In the genomic region with DNA sequence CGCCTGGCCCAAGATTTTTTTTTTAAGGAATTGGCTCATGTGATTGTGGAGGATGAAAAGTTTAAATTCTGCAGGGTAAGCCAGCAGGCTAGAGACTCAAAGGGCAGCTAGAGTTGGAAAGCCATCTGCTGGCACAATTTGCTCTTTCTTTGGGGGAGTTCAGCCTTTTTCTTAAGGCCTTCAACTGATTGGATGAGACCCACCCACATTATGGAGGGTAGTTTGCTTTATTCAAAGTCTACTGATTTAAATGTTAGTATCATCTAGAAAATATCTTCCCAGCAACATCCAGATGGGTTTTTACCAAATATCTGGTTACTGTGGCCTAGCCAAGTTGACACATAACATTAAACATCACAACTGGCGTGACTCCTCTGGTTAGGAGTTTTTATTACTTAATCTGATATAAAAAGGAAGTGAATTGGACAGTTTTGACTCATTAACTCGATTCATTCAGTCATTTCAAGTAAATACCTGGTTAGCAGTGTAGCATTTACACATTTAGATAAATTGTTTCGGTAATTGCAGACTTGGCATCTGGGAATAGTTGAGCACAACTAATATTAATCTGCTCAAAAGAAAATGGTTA, we compare ENCODE assay signal across 25 cellular contexts. TPM values are rescaled to one million over a fixed set of nuclear protein-coding genes. Genes with fewer than 3 reads are reported as not detected.
A peak's percentile ranks its signal among the peaks of the same experiment; 100 is the strongest.
DNase-seq lines count a peak whose midpoint lies in the region; ATAC-seq, FAIRE-seq and TF ChIP-seq lines count a peak whose summit lies in the region.
"Had no signal": no experiment of that assay in that cellular context is flagged by ENCODE, and none has a peak within 500 bp of the region (broad histone marks: within the 10 kb centered on the region; RNA-seq: fewer than 3 reads in every experiment).

No MANE protein-coding gene starts in this region.

- CTCF ChIA-PET in mammary epithelial cell (lab: Charles Lee; ENCODE audit: low non-redundant PET) = no interaction called here
- CTCF ChIA-PET in GM12878 (lab: Yijun Ruan, JAX) = no interaction called here

- peaks cover 7% of the 10 kb centered on the region for H3K36me3 Mint-ChIP-seq in stimulated activated effector memory CD8-positive, alpha-beta T cell treated with anti-CD3 and anti-CD28 coated beads, Interleukin-12 subunit alpha, Interleukin-12 subunit beta, amount 100 ng/mL, for 72 hours

- H3K9ac ChIP-seq in mammary epithelial cell (ENCODE audit: insufficient read depth, low read length) (no peak overlapping the region), GM12878 (ENCODE audit: control insufficient read depth, insufficient read depth, low read length) (no peak overlapping the region)

- H3K9me3 Mint-ChIP-seq in stimulated activated effector memory CD8-positive, alpha-beta T cell treated with anti-CD3 and anti-CD28 coated beads, Interleukin-12 subunit alpha, Interleukin-12 subunit beta, amount 100 ng/mL, for 72 hours = no peaks in the 10 kb centered on the region
- H3K9me3 Mint-ChIP-seq: CD8-positive, alpha-beta memory T cell had no signal

- BruUV-seq in mammary epithelial cell (replicated peaks; lab: Mats Ljungman, UMichigan) (no TSS peak), GM12878 (replicated peaks; lab: Mats Ljungman, UMichigan) (no TSS peak)

- H3K36me3 ChIP-seq in mammary epithelial cell (ENCODE audit: insufficient read depth, low read length) (no peaks in the 10 kb centered on the region), breast epithelium (no peaks in the 10 kb centered on the region), GM12878 (ENCODE audit: control insufficient read depth in 2 of 2, insufficient read depth in 2 of 2, low read length in 1 of 2) (no peaks in the 10 kb centered on the region; a peak in 1 of 4 replicates)
- H3K36me3 ChIP-seq: MG63 had no signal

- H3K4me2 ChIP-seq in mammary epithelial cell (ENCODE audit: insufficient read depth, low read depth, low read length) (no peak overlapping the region), GM12878 (ENCODE audit: control insufficient read depth, insufficient read depth) (no peak overlapping the region)

- H3K4me3 Mint-ChIP-seq in stimulated activated effector memory CD8-positive, alpha-beta T cell treated with anti-CD3 and anti-CD28 coated beads, Interleukin-12 subunit alpha, Interleukin-12 subunit beta, amount 100 ng/mL, for 72 hours = no peak overlapping the region
- H3K4me3 Mint-ChIP-seq: CD8-positive, alpha-beta memory T cell; IgD-negative memory B cell had no signal

- no peaks in the 10 kb centered on the region for H3K4me1 Mint-ChIP-seq in stimulated activated effector memory CD8-positive, alpha-beta T cell treated with anti-CD3 and anti-CD28 coated beads, Interleukin-12 subunit alpha, Interleukin-12 subunit beta, amount 100 ng/mL, for 72 hours
- H3K4me1 Mint-ChIP-seq: CD8-positive, alpha-beta memory T cell; IgD-negative memory B cell had no signal

- in situ Hi-C loops in mammary epithelial cell (cut with MboI; ENCODE audit: low sequenced_read_pairs in 2 of 2) = no loop called here
- in situ Hi-C loops in GM12878 (cut with MboI) = no loop called here

- SMC1A ChIA-PET in GM12878 (lab: Charles Lee; ENCODE audit: uncharacterized antibody, unreplicated experiment) = interaction anchor here (0.6 kb wide), 1 partner anchor 452 kb away, joined by 3 read pairs; no protein-coding TSS in a partner anchor

- dilution Hi-C loops in mammary epithelial cell (cut with HindIII; ENCODE audit: low sequenced_read_pairs) = no loop called here

- TF ChIP-seq POLR2A in breast epithelium (IDR thresholded peaks at IDR 0.05) (no peak), GM12878 (IDR thresholded peaks at IDR 0.05; ENCODE audit: low read depth, low read length) (no peak)

- TF ChIP-seq CTCF in mammary epithelial cell (conservative IDR thresholded peaks at IDR 0.05 in 1 of 2, IDR thresholded peaks at IDR 0.05 in 1 of 2; ENCODE audit: extremely low read depth in 1 of 2, insufficient read depth in 1 of 2, low read depth in 1 of 2, low read length in 2 of 2) (no peak), breast epithelium (IDR thresholded peaks at IDR 0.05) (no peak), GM12878 (IDR thresholded peaks at IDR 0.05 in 2 of 3, conservative IDR thresholded peaks at IDR 0.05 in 1 of 3; ENCODE audit: control insufficient read depth in 2 of 3, extremely low read depth in 1 of 3, insufficient read depth in 1 of 3, low read depth in 3 of 3, low read length in 3 of 3) (no peak), fibroblast of villous mesenchyme (IDR thresholded peaks at IDR 0.05; ENCODE audit: insufficient read depth, low read depth, low read length) (no peak)

- FAIRE-seq in GM12878 (lab: Jason Lieb, UNC) = no peak
- FAIRE-seq: G401.6 had no signal

- H3K4me1 ChIP-seq in mammary epithelial cell (ENCODE audit: insufficient read depth, low read length) (no peaks in the 10 kb centered on the region), breast epithelium (no peaks in the 10 kb centered on the region), GM12878 (ENCODE audit: control insufficient read depth, insufficient read depth, low read length) (no peaks in the 10 kb centered on the region)

- H3K27ac Mint-ChIP-seq in stimulated activated effector memory CD8-positive, alpha-beta T cell treated with anti-CD3 and anti-CD28 coated beads, Interleukin-12 subunit alpha, Interleukin-12 subunit beta, amount 100 ng/mL, for 72 hours = no peak overlapping the region
- H3K27ac Mint-ChIP-seq: CD8-positive, alpha-beta memory T cell; IgD-negative memory B cell had no signal

- no peaks in the 10 kb centered on the region for H4K20me1 ChIP-seq in mammary epithelial cell (ENCODE audit: insufficient read depth, low read length)
- H4K20me1 ChIP-seq in GM12878 (ENCODE audit: control insufficient read depth, insufficient read depth) = no peaks in the 10 kb centered on the region

- TF ChIP-seq RAD21 in GM12878 (IDR thresholded peaks at IDR 0.05; ENCODE audit: insufficient read depth, low read depth, low read length) = no peak

- POLR2A ChIA-PET in GM12878 (lab: Charles Lee) = no interaction called here

- no peaks in the 10 kb centered on the region for H3K27me3 ChIP-seq in mammary epithelial cell (ENCODE audit: insufficient read depth, low read length)
- no peaks in the 10 kb centered on the region for H3K27me3 ChIP-seq in breast epithelium
- no peaks in the 10 kb centered on the region for H3K27me3 ChIP-seq in GM12878 (replicated peaks in 1 of 2; ENCODE audit: control insufficient read depth in 2 of 2, insufficient read depth in 2 of 2, low read length in 1 of 2)
- H3K27me3 ChIP-seq: MG63 had no signal

- H3K79me2 ChIP-seq in mammary epithelial cell (ENCODE audit: insufficient read depth, low read length) (no peaks in the 10 kb centered on the region), GM12878 (ENCODE audit: control insufficient read depth, insufficient read depth, low read length) (no peaks in the 10 kb centered on the region)

- RAD21 ChIA-PET in GM12878 (lab: Charles Lee; ENCODE audit: unreplicated experiment) = no interaction called here

- DNase-seq in mammary epithelial cell (peak; percentile 15), breast epithelium (ENCODE audit: low spot score in 2 of 2) (no peak), GM12878 (ENCODE audit: low read depth, low spot score) (no peak), fibroblast of villous mesenchyme (ENCODE audit: low read depth) (peak; percentile 1), RPMI8226 (no peak), hepatic stellate cell (ENCODE audit: low spot score) (no peak)
- DNase-seq in stimulated activated effector memory CD8-positive, alpha-beta T cell treated with anti-CD3 and anti-CD28 coated beads, Interleukin-12 subunit alpha, Interleukin-12 subunit beta, amount 100 ng/mL, for 72 hours (ENCODE audit: low spot score in 2 of 2) = no peak
- DNase-seq: 8988T; AML-193; C1 segment of cervical spinal cord; CD8-positive, alpha-beta memory T cell; Karpas-422; MG63; NCI-H1417; NCI-H187 treated with DMSO at 0.1 percent for 48 hours; NCI-H2107; NCI-H446 treated with DMSO at 0.1 percent for 48 hours; NCI-H526 treated with DMSO at 0.1 percent for 48 hours; OCI-M1; SHP77 had no signal

- H2AFZ ChIP-seq in mammary epithelial cell (ENCODE audit: low read depth, low read length) (no peak overlapping the region), GM12878 (ENCODE audit: control insufficient read depth, low read depth, low read length) (no peak overlapping the region)

- H3K27ac ChIP-seq in mammary epithelial cell (ENCODE audit: insufficient read depth, low read depth, low read length) = no peak overlapping the region
- no peak overlapping the region for H3K27ac ChIP-seq in breast epithelium
- H3K27ac ChIP-seq in GM12878 (ENCODE audit: control insufficient read depth, insufficient read depth) = no peak overlapping the region

- intact Hi-C loops in mammary epithelial cell (cut with micrococcal nuclease) (no loop called here), breast epithelium (cut with DNase I; ENCODE audit: low total_unique reads) (no loop called here), GM12878 (cut with micrococcal nuclease; ENCODE audit: unreplicated experiment) (no loop called here)

- 84% methylated on average over 4 of the region's 4 CpGs for WGBS in mammary epithelial cell (ENCODE audit: low coverage, missing lambda C conversion rate)
- WGBS in GM12878 (ENCODE audit: insufficient coverage, insufficient replicate concordance, low lambda C conversion rate, missing lambda C conversion rate) = 42% methylated on average over 4 of the region's 4 CpGs

- no peak for TF ChIP-seq EP300 in GM12878 (IDR thresholded peaks at IDR 0.05; ENCODE audit: borderline replicate concordance in 1 of 2, control insufficient read depth in 1 of 2, low read depth in 2 of 2, low read length in 2 of 2)

- ATAC-seq in GM12878 (peak; percentile 31), HG03469 (IDR thresholded peaks at IDR 0.05; ENCODE audit: unreplicated experiment) (no peak)
- ATAC-seq in stimulated activated effector memory CD8-positive, alpha-beta T cell treated with anti-CD3 and anti-CD28 coated beads, Interleukin-12 subunit alpha, Interleukin-12 subunit beta, amount 100 ng/mL, for 72 hours = peak; percentile 66

- H3K9me3 ChIP-seq in mammary epithelial cell (replicated peaks; ENCODE audit: insufficient read depth, low read length) (no peaks in the 10 kb centered on the region), breast epithelium (no peaks in the 10 kb centered on the region), GM12878 (replicated peaks; ENCODE audit: control insufficient read depth, insufficient read depth, low read length) (no peaks in the 10 kb centered on the region)
- H3K9me3 ChIP-seq: MG63 had no signal

- no peak overlapping the region for H3K4me3 ChIP-seq in mammary epithelial cell (replicated peaks in 1 of 3; ENCODE audit: insufficient read depth in 1 of 3, low read depth in 2 of 3, low read length in 3 of 3)
- H3K4me3 ChIP-seq in breast epithelium = no peak overlapping the region
- no peak overlapping the region for H3K4me3 ChIP-seq in GM12878
- H3K4me3 ChIP-seq in fibroblast of villous mesenchyme (ENCODE audit: low read depth, low read length) = no peak overlapping the region
- H3K4me3 ChIP-seq: MG63 had no signal

RNA-seq across cellular contexts. Expression of a gene that starts 12.4 kb away (rescaled TPM):
- 1 to 10 TPM; 3.8 to 9.6 TPM for total RNA-seq in mammary epithelial cell
- polyA plus RNA-seq in mammary epithelial cell = 1.9 TPM
- polyA minus RNA-seq in mammary epithelial cell = 0.52 TPM
- total RNA-seq in breast epithelium = 10 to 100 TPM in 2 of 3 donors, under 1 TPM in 1; 0.16 to 33.7 (median 12.5) TPM
- total RNA-seq in GM12878 (2013; cell fraction: nucleolus; rRNA removed) = 28.1 and 36.1 TPM in 2 replicates
- total RNA-seq in GM12878 (2014; rRNA removed) = 2.3 and 2.8 TPM in 2 replicates
- 5.1 and 5.6 TPM in 2 replicates for total RNA-seq in GM12878 (2014; rRNA removed; fragmentation: Illumina TruSeq; extraction: Trizol)
- 5.1 and 6.0 TPM in 2 replicates for total RNA-seq in GM12878 (2021)
- 1.8 TPM for polyA plus RNA-seq in GM12878 (2011; ENCODE audit: low read depth)
- polyA plus RNA-seq in GM12878 (2011; rRNA removed) = 15.4 and 25.6 TPM in 2 replicates
- polyA plus RNA-seq in GM12878 (2011; cell fraction: cytosol; rRNA removed) = 2.8 and 3.2 TPM in 2 replicates
- 11.7 and 12.2 TPM in 2 replicates for polyA plus RNA-seq in GM12878 (2011; cell fraction: nucleus; rRNA removed)
- 3.3 and 6.6 TPM in 2 replicates for polyA plus RNA-seq in GM12878 (2012)
- 4.0 and 6.4 TPM in 2 replicates for polyA plus RNA-seq in GM12878 (2014; fragmentation: Illumina TruSeq; extraction: Trizol)
- 1 to 10 TPM; 1.4 to 1.8 TPM for polyA plus RNA-seq in GM12878 (2014; fragmentation: Nextera tagmentation; extraction: Ambion mirVana)
- polyA plus RNA-seq in GM12878 (2014; rRNA removed) = 2.3 and 3.4 TPM in 2 replicates
- polyA plus RNA-seq in GM12878 (2016; fragmentation: Nextera tagmentation; extraction: Ambion mirVana) = 1 to 10 TPM; 2.4 to 4.6 TPM
- polyA minus RNA-seq in GM12878 (2011; rRNA and poly(A)+ RNA removed) = 3.3 and 7.5 TPM in 2 replicates
- 4.8 and 11.3 TPM in 2 replicates for polyA minus RNA-seq in GM12878 (2011; cell fraction: cytosol; rRNA and poly(A)+ RNA removed)
- polyA minus RNA-seq in GM12878 (2011; cell fraction: nucleus; rRNA and poly(A)+ RNA removed) = 6.0 and 7.7 TPM in 2 replicates
- not detected in 2 replicates for total RNA-seq in fibroblast of villous mesenchyme
- total RNA-seq: RPMI7951 had no signal
- polyA plus RNA-seq: AG04450 had no signal

Comparison
In these comparisons a context has a peak if more than half of its experiments do, and no peak if none do; other contexts are left out.
1. DNase-seq: peak in mammary epithelial cell (single experiment) and fibroblast of villous mesenchyme (single experiment); none in breast epithelium (0 of 2), GM12878 (single experiment), stimulated activated effector memory CD8-positive, alpha-beta T cell treated with anti-CD3 and anti-CD28 coated beads, Interleukin-12 subunit alpha, Interleukin-12 subunit beta, amount 100 ng/mL, for 72 hours (0 of 2), RPMI8226 (single experiment) and hepatic stellate cell (single experiment).